ENCODE assay signal across 8 cellular contexts in genomic region chr17:41734949-41735313, GRCh38. TPM values are rescaled to one million over a fixed set of nuclear protein-coding genes. Genes with fewer than 3 reads are reported as not detected.
A peak's percentile ranks its signal among the peaks of the same experiment; 100 is the strongest.
DNase-seq lines count a peak whose midpoint lies in the region; ATAC-seq and TF ChIP-seq lines count a peak whose summit lies in the region.

No MANE protein-coding gene starts in this region.

- 2 to 17% (median 4%) methylated on average over 9 to 23 of the region's 23 CpGs for WGBS in heart left ventricle, 4 donors
- 3% methylated on average over 23 of the region's 23 CpGs for WGBS in prostate gland

- H3K27ac Mint-ChIP-seq in Calu3 (ENCODE audit: unreplicated experiment): no peak overlapping the region

- no peaks in the 10 kb centered on the region for H3K9me3 Mint-ChIP-seq in Calu3 (ENCODE audit: low read depth, unreplicated experiment)

- H3K4me3 ChIP-seq in SK-N-MC (peak overlapping the region; percentile 98), heart left ventricle (peak overlapping the region; percentile 33 to 55 (median 44)), prostate gland (peak overlapping the region; percentile 31 to 48)

- peaks cover 18% of the 10 kb centered on the region for H3K36me3 Mint-ChIP-seq in Calu3 (ENCODE audit: insufficient read depth, unreplicated experiment)

- DNase-seq in Calu3 (no peak), SK-N-MC (ENCODE audit: low read depth, low spot score) (no peak), heart left ventricle (no peak), prostate gland (ENCODE audit: low spot score) (no peak), retina (no peak)
- no peak for DNase-seq in activated naive CD4-positive, alpha-beta T cell (lab: John Stamatoyannopoulos, UW)

- peaks cover 81% of the 10 kb centered on the region for H3K27me3 Mint-ChIP-seq in Calu3 (ENCODE audit: unreplicated experiment)

- H3K27me3 ChIP-seq in heart left ventricle: peaks cover 29 to 63% (median 53%) of the 10 kb centered on the region in 9 donors
- peaks cover 6% of the 10 kb centered on the region for H3K27me3 ChIP-seq in prostate gland (replicated peaks; ENCODE audit: insufficient read depth)

- H3K4me1 ChIP-seq in heart left ventricle: peaks cover 3 to 25% (median 16%) of the 10 kb centered on the region in 12 donors
- no peaks in the 10 kb centered on the region for H3K4me1 ChIP-seq in prostate gland (replicated peaks)

- TF ChIP-seq CTCF in Calu3 (IDR thresholded peaks at IDR 0.05; ENCODE audit: unreplicated experiment): no peak
- no peak for TF ChIP-seq CTCF in heart left ventricle (IDR thresholded peaks at IDR 0.05)
- TF ChIP-seq CTCF in prostate gland (IDR thresholded peaks at IDR 0.05): no peak

- intact Hi-C loops in Calu3 (cut with micrococcal nuclease; ENCODE audit: unreplicated experiment) (loop anchor here (1.0 to 5.0 kb wide), 3 partner anchors 37 to 222 kb away; no protein-coding TSS in a partner anchor), heart left ventricle (cut with DNase I) (loop anchor here in 3 of 10 donors (5.0 to 10.0 kb wide), 4 partner anchors 37 to 220 kb away; no protein-coding TSS in a partner anchor), prostate gland (cut with DNase I) (loop anchor here (10.0 kb wide), 1 partner anchor 150 kb away; no protein-coding TSS in a partner anchor)

- H3K36me3 ChIP-seq in SK-N-MC (ENCODE audit: insufficient read depth, low read length) (peaks cover 23% of the 10 kb centered on the region), heart left ventricle (no peaks in the 10 kb centered on the region), prostate gland (no peaks in the 10 kb centered on the region)

- peak overlapping the region; percentile 91 for H3K9ac ChIP-seq in SK-N-MC (ENCODE audit: insufficient read length)

- H3K27ac ChIP-seq in SK-N-MC (peak overlapping the region; percentile 92), heart left ventricle (no peak overlapping the region), prostate gland (no peak overlapping the region)

- CTCF ChIA-PET in Calu3 (lab: Charles Lee): interaction anchor here (1.9 kb wide), 1 partner anchor 66 kb away, joined by 11 read pairs; no protein-coding TSS in a partner anchor

- H3K4me1 Mint-ChIP-seq in Calu3 (ENCODE audit: low read depth, unreplicated experiment): peaks cover 18% of the 10 kb centered on the region

- peak overlapping the region; percentile 73 for H3K4me3 Mint-ChIP-seq in Calu3 (ENCODE audit: low read depth, unreplicated experiment)

- H3K9me3 ChIP-seq in SK-N-MC (ENCODE audit: low read depth, low read length): no peaks in the 10 kb centered on the region
- no peaks in the 10 kb centered on the region for H3K9me3 ChIP-seq in heart left ventricle
- no peaks in the 10 kb centered on the region for H3K9me3 ChIP-seq in prostate gland

- no TSS peak for BruUV-seq in Calu3 (replicated peaks; lab: Mats Ljungman, UMichigan)

- TF ChIP-seq POLR2A in heart left ventricle (IDR thresholded peaks at IDR 0.05): no peak
- TF ChIP-seq POLR2A in prostate gland (IDR thresholded peaks at IDR 0.05): no peak

- ATAC-seq in heart left ventricle: peak in 1 of 4 donors; percentile 3
- no peak for ATAC-seq in HG03135 (IDR thresholded peaks at IDR 0.05; ENCODE audit: unreplicated experiment)
- ATAC-seq in HG03039 (IDR thresholded peaks at IDR 0.05; ENCODE audit: unreplicated experiment): no peak

RNA-seq across cellular contexts. Expression of gene HAP1, which starts 0.5 kb away (rescaled TPM):
- 0.86 and 1.2 TPM in 2 replicates for total RNA-seq in Calu3 (2022)
- under 1 TPM in 4 of 9 donors, not detected in 5; 0.07 to 0.35 (median 0.10) TPM for total RNA-seq in heart left ventricle
- under 1 TPM in 1 of 2 donors, not detected in 1; 0.10 TPM for polyA plus RNA-seq in heart left ventricle
- 1 to 10 TPM in 1 of 2 donors, under 1 TPM in 1; 0.55 to 3.6 TPM for total RNA-seq in prostate gland

RNA-seq across cellular contexts. Expression of gene GAST, which starts 22.8 kb away (rescaled TPM):
- total RNA-seq in Calu3 (2022): not detected in 2 replicates
- total RNA-seq in heart left ventricle: not detected
- not detected for polyA plus RNA-seq in heart left ventricle
- not detected for total RNA-seq in prostate gland

RNA-seq across cellular contexts. Expression of gene EIF1, which starts 46.2 kb away (rescaled TPM):
- total RNA-seq in Calu3 (2022) (807 and 937 TPM in 2 replicates), heart left ventricle (1,000 to 10,000 TPM in 6 of 9 donors, 100 to 1,000 TPM in 3; 402 to 1,338 (median 1,177) TPM), prostate gland (100 to 1,000 TPM; 136 to 320 TPM)
- polyA plus RNA-seq in heart left ventricle: 1,000 to 10,000 TPM in 1 of 2 donors, 100 to 1,000 TPM in 1; 911 to 1,001 TPM

RNA-seq across cellular contexts. Expression of gene JUP, which starts 51.6 kb away (rescaled TPM):
- total RNA-seq in Calu3 (2022): 695 and 705 TPM in 2 replicates
- 100 to 1,000 TPM; 143 to 503 (median 166) TPM for total RNA-seq in heart left ventricle
- polyA plus RNA-seq in heart left ventricle: 100 to 1,000 TPM in 1 of 2 donors, 10 to 100 TPM in 1; 94.6 to 148 TPM
- 100 to 1,000 TPM; 146 to 266 TPM for total RNA-seq in prostate gland

Comparison
In these comparisons a context has a peak if more than half of its experiments do, and no peak if none do; other contexts are left out.
1. H3K4me3 ChIP-seq: peak in every context shown above with its lines; median percentile 98 in SK-N-MC; 44 in heart left ventricle; 40 in prostate gland.